ENCODE assay signal across 35 cellular contexts in the genomic region with DNA sequence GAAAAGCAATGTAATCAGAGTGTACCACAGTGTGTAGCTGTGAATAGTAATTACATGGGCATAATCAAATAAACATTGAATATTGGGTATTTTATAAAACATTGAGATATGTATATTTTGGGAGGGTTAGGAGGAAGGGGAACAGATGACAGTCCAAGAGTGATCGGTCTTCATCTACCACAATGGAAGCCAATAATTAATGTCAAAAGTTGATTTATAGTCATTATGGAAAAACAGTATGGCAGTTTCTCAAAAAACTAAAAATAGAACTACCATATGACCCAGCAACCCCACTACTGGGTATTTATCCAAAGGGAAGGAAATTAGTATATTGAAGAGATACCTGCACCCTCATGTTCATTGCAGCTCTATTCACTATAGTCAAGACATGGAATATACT. TPM values are rescaled to one million over a fixed set of nuclear protein-coding genes. Genes with fewer than 3 reads are reported as not detected.
"Had no signal": no experiment of that assay in that cellular context is flagged by ENCODE, and none has a peak within 500 bp of the region (broad histone marks: within the 10 kb centered on the region; RNA-seq: fewer than 3 reads in every experiment).

No MANE protein-coding gene starts in this region.

- H3K27ac ChIP-seq: adrenal gland, ascending aorta, body of pancreas, brain microvascular endothelial cell, breast epithelium, cardiac muscle cell had no signal

- H3K36me3 ChIP-seq: adrenal gland, ascending aorta, brain microvascular endothelial cell, breast epithelium, cardiac muscle cell had no signal

- FAIRE-seq: astrocyte, bronchial epithelial cell had no signal

- H3K4me1 ChIP-seq: breast epithelium had no signal

- H3K27me3 ChIP-seq: adrenal gland, ascending aorta, body of pancreas, brain microvascular endothelial cell, breast epithelium, cardiac muscle cell had no signal

- H3K9me3 ChIP-seq: adrenal gland, ascending aorta, body of pancreas, breast epithelium had no signal

- ATAC-seq: activated naive CD4-positive, alpha-beta T cell treated with anti-CD3 and anti-CD28 coated beads, Interleukin-2, amount 50 U/mL, for 72 hours; activated naive CD8-positive, alpha-beta T cell treated with anti-CD3 and anti-CD28 coated beads, Interleukin-2, amount 50 U/mL, for 24 hours; activated T-cell treated with anti-CD3 and anti-CD28 coated beads, Interleukin-2, amount 50 U/mL, for 4 hours; activated T-cell treated with anti-CD3 and anti-CD28 coated beads, Interleukin-2, amount 50 U/mL, for 72 hours; activated T-helper 17 cell treated with anti-CD3 and anti-CD28 coated beads, Interleukin-2, amount 50 U/mL, for 72 hours; body of pancreas had no signal

- DNase-seq: activated effector memory CD4-positive, alpha-beta T cell treated with anti-CD3 and anti-CD28 coated beads, Interleukin-2, amount 50 U/mL, for 16 hours; activated effector memory CD4-positive, alpha-beta T cell treated with Interleukin-2 at 50 U/mL for 16 hours; activated gamma-delta T cell; activated gamma-delta T cell treated with Interleukin-2 at 50 U/mL for 16 hours; activated naive CD4-positive, alpha-beta T cell; activated naive CD4-positive, alpha-beta T cell treated with anti-CD3 and anti-CD28 coated beads for 36 hours; activated naive CD4-positive, alpha-beta T cell treated with anti-CD3 and anti-CD28 coated beads, Interleukin-2, amount 10 ng/mL, durations not matched to agents 7 days and 5 days; activated naive CD4-positive, alpha-beta T cell treated with anti-CD3 and anti-CD28 coated beads, Interleukin-2, amount 50 U/mL, for 16 hours; activated naive CD4-positive, alpha-beta T cell treated with Interleukin-2 at 50 U/mL for 16 hours; activated naive CD8-positive, alpha-beta T cell treated with anti-CD3 and anti-CD28 coated beads for 36 hours; activated naive CD8-positive, alpha-beta T cell treated with anti-CD3 and anti-CD28 coated beads, Interleukin-2, amount 10 ng/mL, durations not matched to agents 7 days and 5 days; activated naive CD8-positive, alpha-beta T cell treated with anti-CD3 and anti-CD28 coated beads, Interleukin-2, amount 50 U/mL, for 24 hours; activated T-cell treated with anti-CD3 and anti-CD28 coated beads, Interleukin-2, amount 50 U/mL, for 24 hours; activated T-cell treated with anti-CD3 and anti-CD28 coated beads, Interleukin-2, amount 50 U/mL, for 4 hours; activated T-cell treated with anti-CD3 and anti-CD28 coated beads, Interleukin-2, amount 50 U/mL, for 48 hours; activated T-cell treated with anti-CD3 and anti-CD28 coated beads, Interleukin-2, amount 50 U/mL, for 72 hours; adrenal gland; amniotic stem cell; amygdala; anterior cingulate cortex; aorta; body of pancreas; brain microvascular endothelial cell; caudate nucleus; central memory CD4-positive, alpha-beta T cell; cerebellar nuclear complex had no signal

- H3K4me3 ChIP-seq: adrenal gland, ascending aorta, body of pancreas, breast epithelium, cardiac muscle cell had no signal

RNA-seq across cellular contexts. Expression of a gene that starts 44.8 kb away (rescaled TPM):
- total RNA-seq: activated naive CD4-positive, alpha-beta T cell treated with anti-CD3 and anti-CD28 coated beads for 36 hours; activated naive CD4-positive, alpha-beta T cell treated with anti-CD3 and anti-CD28 coated beads, Interleukin-2, amount 50 U/mL, for 72 hours; activated naive CD8-positive, alpha-beta T cell treated with anti-CD3 and anti-CD28 coated beads for 36 hours; activated naive CD8-positive, alpha-beta T cell treated with anti-CD3 and anti-CD28 coated beads, Interleukin-2, amount 10 ng/mL, durations not matched to agents 7 days and 5 days; activated T-cell treated with anti-CD3 and anti-CD28 coated beads, Interleukin-2, amount 50 U/mL, for 4 hours; activated T-cell treated with anti-CD3 and anti-CD28 coated beads, Interleukin-2, amount 50 U/mL, for 72 hours; activated T-helper 1 cell treated with anti-CD3 and anti-CD28 coated beads, Interleukin-12 subunit alpha, Interleukin-12 subunit beta, Interleukin-2, Interleukin-4 antibody, amounts not matched to agents 30 ng/mL and 10 ng/mL and 1 ng/mL, durations not matched to agents 14 hours and 24 hours and 36 hours; activated T-helper 17 cell treated with anti-CD3 and anti-CD28 coated beads, Interleukin-2, amount 50 U/mL, for 72 hours; activated T-helper 2 cell treated with anti-CD3 and anti-CD28 coated beads, Interferon-gamma antibody, Interleukin-2, Interleukin-4, amounts not matched to agents 10 μg/mL and 5 μg/mL and 100 μg/mL, durations not matched to agents 14 hours and 24 hours and 36 hours; body of pancreas had no signal
